Comparison of ENCODE assay signal across 1 cellular context in genomic region chr4:70505152-70505748, GRCh38.
TF ChIP-seq lines count a peak whose summit lies in the region.

No MANE protein-coding gene starts in this region.

TF ChIP-seq in GM12878, 131 proteins besides CTCF, POLR2A, EP300 and RAD21 (continued from another document):
- TF ChIP-seq RELB (IDR thresholded peaks at IDR 0.05; ENCODE audit: low read depth) (no peak), USF1 (IDR thresholded peaks at IDR 0.05; ENCODE audit: borderline replicate concordance, extremely low read length, insufficient read depth, low read depth, low read length) (no peak), YY1 (IDR thresholded peaks at IDR 0.05; ENCODE audit: low read depth, low read length) (peak; percentile 64; the same call in 1 of the 2 replicates), NRF1 (conservative IDR thresholded peaks at IDR 0.05; ENCODE audit: low read depth, low read length) (no peak), BRCA1 (IDR thresholded peaks at IDR 0.05; ENCODE audit: low read depth, low read length) (no peak), JUNB (IDR thresholded peaks at IDR 0.05) (0 out of 2 replicates have a peak, but pooled peaks have one; percentile 11), MXI1 (IDR thresholded peaks at IDR 0.05; ENCODE audit: low read depth, low read length) (no peak), STAT3 (IDR thresholded peaks at IDR 0.05; ENCODE audit: low read depth, low read length) (no peak), ZNF622 (IDR thresholded peaks at IDR 0.05) (no peak), RBBP5 (conservative IDR thresholded peaks at IDR 0.05) (no peak), HDAC2 (IDR thresholded peaks at IDR 0.05) (no peak), SMC3 (IDR thresholded peaks at IDR 0.05; ENCODE audit: borderline replicate concordance, low read length) (peak; percentile 95), CBX5 (IDR thresholded peaks at IDR 0.05; ENCODE audit: low read depth) (no peak), E2F4 (IDR thresholded peaks at IDR 0.05; ENCODE audit: low read depth, low read length) (no peak), ATF7 (IDR thresholded peaks at IDR 0.05; ENCODE audit: low read depth) (peak; percentile 35; the same call in 1 of the 2 replicates), NFXL1 (IDR thresholded peaks at IDR 0.05; ENCODE audit: borderline replicate concordance) (no peak), HCFC1 (IDR thresholded peaks at IDR 0.05; ENCODE audit: low read length) (no peak), SPI1 (IDR thresholded peaks at IDR 0.05; ENCODE audit: borderline replicate concordance, insufficient read depth, low read depth, low read length) (no peak), IRF4 (IDR thresholded peaks at IDR 0.05; ENCODE audit: low read depth, low read length) (no peak), TARDBP (IDR thresholded peaks at IDR 0.05; ENCODE audit: borderline replicate concordance) (no peak), WRNIP1 (IDR thresholded peaks at IDR 0.05; ENCODE audit: borderline replicate concordance, low read depth, low read length) (no peak), POLR2AphosphoS5 (IDR thresholded peaks at IDR 0.05; ENCODE audit: low read length) (no peak), PKNOX1 (IDR thresholded peaks at IDR 0.05) (no peak), RUNX3 (IDR thresholded peaks at IDR 0.05; ENCODE audit: low read length) (no peak), NBN (IDR thresholded peaks at IDR 0.05) (no peak)
